8 cellular contexts compared by ENCODE assay signal in genomic region chr9:34638138-34638445, GRCh38. TPM values are rescaled to one million over a fixed set of nuclear protein-coding genes. Genes with fewer than 3 reads are reported as not detected.
DNase-seq lines count a peak whose midpoint lies in the region; ATAC-seq and TF ChIP-seq lines count a peak whose summit lies in the region.

No MANE protein-coding gene starts in this region.

- peak overlapping the region; percentile 49 to 81 for H3K4me3 ChIP-seq in right atrium auricular region
- peak overlapping the region; percentile 77 for H3K4me3 ChIP-seq in cardiac fibroblast (replicated peaks in 1 of 2; ENCODE audit: low read depth in 2 of 2, low read length in 2 of 2)
- peak overlapping the region; percentile 38 for H3K4me3 ChIP-seq in mucosa of descending colon

- H3K9me3 ChIP-seq in right atrium auricular region (no peaks in the 10 kb centered on the region), mucosa of descending colon (no peaks in the 10 kb centered on the region)

- H3K4me1 ChIP-seq in right atrium auricular region (peaks cover 0 to 19% of the 10 kb centered on the region in 2 donors), mucosa of descending colon (ENCODE audit: low read depth) (peaks cover 11% of the 10 kb centered on the region)

- peaks cover 7% of the 10 kb centered on the region for H3K36me3 ChIP-seq in right atrium auricular region
- no peaks in the 10 kb centered on the region for H3K36me3 ChIP-seq in mucosa of descending colon (ENCODE audit: low read depth)

- H3K27me3 ChIP-seq in right atrium auricular region: no peaks in the 10 kb centered on the region

- DNase-seq in right atrium auricular region (ENCODE audit: low spot score) (no peak), left cardiac atrium (no peak), cardiac fibroblast (ENCODE audit: low read depth in 2 of 2) (no peak), mucosa of descending colon (no peak), NCI-H1436 (lab: John Stamatoyannopoulos, UW) (no peak), NCI-H2196 (lab: John Stamatoyannopoulos, UW; ENCODE audit: unreplicated experiment) (no peak), dedifferentiated amniotic fluid mesenchymal stem cell (ENCODE audit: extremely low spot score) (no peak)

- no peak for ATAC-seq in left cardiac atrium
- ATAC-seq in mucosa of descending colon: no peak
- ATAC-seq in GM21515 (IDR thresholded peaks at IDR 0.05; ENCODE audit: unreplicated experiment): no peak

- intact Hi-C loops in left cardiac atrium (cut with DNase I) (no loop called here), mucosa of descending colon (cut with DNase I, micrococcal nuclease) (no loop called here)

- TF ChIP-seq CTCF in right atrium auricular region (IDR thresholded peaks at IDR 0.05) (no peak), cardiac fibroblast (IDR thresholded peaks at IDR 0.05; ENCODE audit: low read depth, low read length) (no peak), mucosa of descending colon (IDR thresholded peaks at IDR 0.05) (no peak)

- H3K27ac ChIP-seq in right atrium auricular region: peak overlapping the region; percentile 86 to 88

RNA-seq across cellular contexts. Expression of gene SIGMAR1, which starts 0.5 kb away (rescaled TPM):
- total RNA-seq in right atrium auricular region (10 to 100 TPM; 52.2 to 70.7 TPM), left cardiac atrium (10 to 100 TPM; 31.8 to 33.3 TPM), mucosa of descending colon (10 to 100 TPM; 48.1 to 59.8 (median 49.6) TPM)

RNA-seq across cellular contexts. Expression of gene GALT, which starts 8.4 kb away (rescaled TPM):
- total RNA-seq in right atrium auricular region: 10 to 100 TPM; 30.9 to 35.0 TPM
- 10 to 100 TPM; 36.9 to 37.9 TPM for total RNA-seq in left cardiac atrium
- total RNA-seq in mucosa of descending colon: 10 to 100 TPM; 42.0 to 85.6 (median 63.3) TPM

RNA-seq across cellular contexts. Expression of gene ARID3C, which starts 9.2 kb away (rescaled TPM):
- total RNA-seq in right atrium auricular region (not detected), left cardiac atrium (not detected), mucosa of descending colon (not detected)

RNA-seq across cellular contexts. Expression of gene IL11RA, which starts 13.9 kb away (rescaled TPM):
- total RNA-seq in right atrium auricular region (100 to 1,000 TPM in 1 of 2 donors, 10 to 100 TPM in 1; 58.2 to 108 TPM), left cardiac atrium (10 to 100 TPM; 38.3 to 51.0 TPM), mucosa of descending colon (10 to 100 TPM; 18.8 to 57.4 (median 41.0) TPM)

RNA-seq across cellular contexts. Expression of gene DCTN3, which starts 17.8 kb away (rescaled TPM):
- 100 to 1,000 TPM in 1 of 2 donors, 10 to 100 TPM in 1; 59.1 to 154 TPM for total RNA-seq in right atrium auricular region
- total RNA-seq in left cardiac atrium: 100 to 1,000 TPM in 1 of 2 donors, 10 to 100 TPM in 1; 93.6 to 109 TPM
- 10 to 100 TPM; 64.4 to 67.1 (median 64.7) TPM for total RNA-seq in mucosa of descending colon
